Comparison of ENCODE assay signal across 6 cellular contexts in the genomic region with DNA sequence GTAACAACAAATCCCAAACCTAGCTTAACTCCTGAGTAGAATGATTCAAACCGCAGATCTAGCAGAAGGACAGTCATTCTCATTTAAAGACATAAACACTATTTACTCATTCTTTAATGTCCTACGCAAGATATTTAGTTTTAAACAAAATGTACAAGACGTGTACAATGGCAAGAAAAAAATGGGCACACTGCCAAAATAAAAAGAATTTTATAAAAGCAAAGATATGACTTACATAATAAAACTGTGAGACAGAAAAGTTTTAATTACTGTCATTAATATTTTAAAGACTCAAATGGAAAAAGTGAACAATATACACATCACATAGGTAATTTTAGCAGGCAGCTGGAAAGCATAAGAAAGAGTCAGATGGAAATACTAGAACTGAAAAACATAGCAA.
"Had no signal": no experiment of that assay in that cellular context is flagged by ENCODE, and none has a peak within 500 bp of the region (broad histone marks: within the 10 kb centered on the region; RNA-seq: fewer than 3 reads in every experiment).

No MANE protein-coding gene starts in this region.

- H3K4me1 Mint-ChIP-seq: IgD-negative memory B cell had no signal

- H3K4me3 Mint-ChIP-seq: IgD-negative memory B cell had no signal

- H3K27ac ChIP-seq: HL-60 had no signal

- DNase-seq: IMR-90, KBM-7 had no signal

- FAIRE-seq: HepG2, HTR-8/SVneo had no signal

- H3K27ac Mint-ChIP-seq: IgD-negative memory B cell had no signal

- H3K36me3 Mint-ChIP-seq: IgD-negative memory B cell had no signal

- ATAC-seq: HepG2 had no signal

- H3K27me3 Mint-ChIP-seq: IgD-negative memory B cell had no signal
